ENCODE assay signal across 11 cellular contexts in genomic region chr2:11175293-11175795, GRCh38. TPM values are rescaled to one million over a fixed set of nuclear protein-coding genes. Genes with fewer than 3 reads are reported as not detected.
DNase-seq lines count a peak whose midpoint lies in the region; TF ChIP-seq lines count a peak whose summit lies in the region.
"Had no signal": no experiment of that assay in that cellular context is flagged by ENCODE, and none has a peak within 500 bp of the region (broad histone marks: within the 10 kb centered on the region; RNA-seq: fewer than 3 reads in every experiment).

No MANE protein-coding gene starts in this region.

- H3K36me3 ChIP-seq in SK-N-MC (ENCODE audit: insufficient read depth, low read length), result peaks cover 3% of the 10 kb centered on the region; the same call in 1 of the 2 replicates
- peaks cover 0 to 7% (median 0%) of the 10 kb centered on the region in 4 donors for H3K36me3 ChIP-seq in sigmoid colon
- no peaks in the 10 kb centered on the region for H3K36me3 ChIP-seq in prostate gland

- H3K27ac ChIP-seq in SK-N-MC (peak overlapping the region; percentile 52), sigmoid colon (no peak overlapping the region), prostate gland (no peak overlapping the region)
- H3K27ac ChIP-seq: RWPE1 had no signal

- H3K4me1 ChIP-seq in sigmoid colon (no peaks in the 10 kb centered on the region), prostate gland (replicated peaks) (no peaks in the 10 kb centered on the region)

- no peak overlapping the region for H3K9ac ChIP-seq in SK-N-MC (ENCODE audit: insufficient read length)

- H3K4me3 ChIP-seq in SK-N-MC (no peak overlapping the region), fibroblast of villous mesenchyme (ENCODE audit: low read depth, low read length) (no peak overlapping the region), sigmoid colon (no peak overlapping the region), prostate gland (no peak overlapping the region)

- TF ChIP-seq CTCF in fibroblast of villous mesenchyme (IDR thresholded peaks at IDR 0.05; ENCODE audit: insufficient read depth, low read depth, low read length) (no peak), sigmoid colon (IDR thresholded peaks at IDR 0.05) (no peak), prostate gland (IDR thresholded peaks at IDR 0.05) (no peak)

- no peak for TF ChIP-seq EP300 in sigmoid colon (IDR thresholded peaks at IDR 0.05)

- DNase-seq in SIG-M5 treated with dmso at 0.1 percent for 504 hours (lab: John Stamatoyannopoulos, UW; ENCODE audit: unreplicated experiment) (peak; percentile 66), SIG-M5 (lab: John Stamatoyannopoulos, UW) (no peak), SK-N-MC (ENCODE audit: low read depth, low spot score) (peak; percentile 77), fibroblast of villous mesenchyme (ENCODE audit: low read depth) (peak; percentile 44), sigmoid colon (peak; percentile 27), prostate gland (ENCODE audit: low spot score) (no peak), DMS153 treated with DMSO at 0.1 percent for 48 hours (lab: John Stamatoyannopoulos, UW; ENCODE audit: unreplicated experiment) (no peak)
- no peak for DNase-seq in stimulated activated CD8-positive, alpha-beta memory T cell treated with anti-CD3 and anti-CD28 coated beads, Interleukin-4, amount 100 ng/mL, for 48 hours
- DNase-seq: 8988T, left cardiac atrium had no signal

- WGBS in sigmoid colon, 2 donors, result 65 to 87% methylated on average over 6 of the region's 6 CpGs
- WGBS in prostate gland, result 90% methylated on average over 6 of the region's 6 CpGs

- H3K27me3 ChIP-seq in sigmoid colon, result no peaks in the 10 kb centered on the region
- no peaks in the 10 kb centered on the region for H3K27me3 ChIP-seq in prostate gland (replicated peaks; ENCODE audit: insufficient read depth)

- intact Hi-C loops in sigmoid colon (cut with DNase I) (no loop called here), prostate gland (cut with DNase I) (no loop called here)

- H3K9me3 ChIP-seq in SK-N-MC (ENCODE audit: low read depth, low read length), result no peaks in the 10 kb centered on the region
- H3K9me3 ChIP-seq in sigmoid colon, result no peaks in the 10 kb centered on the region
- no peaks in the 10 kb centered on the region for H3K9me3 ChIP-seq in prostate gland

- TF ChIP-seq POLR2A in sigmoid colon (IDR thresholded peaks at IDR 0.05) (no peak), prostate gland (IDR thresholded peaks at IDR 0.05) (no peak)

RNA-seq across cellular contexts. Expression of gene SLC66A3, which starts 20.1 kb away (rescaled TPM):
- total RNA-seq in fibroblast of villous mesenchyme (29.8 and 50.3 TPM in 2 replicates), sigmoid colon (10 to 100 TPM; 34.3 to 71.7 (median 43.0) TPM), prostate gland (10 to 100 TPM; 50.6 to 77.4 TPM)
- polyA plus RNA-seq in sigmoid colon, result 10 to 100 TPM in 2 of 3 donors, 1 to 10 TPM in 1; 6.9 to 12.5 (median 11.4) TPM

Comparison
In these comparisons a context has a peak if more than half of its experiments do, and no peak if none do; other contexts are left out.
1. DNase-seq: peak in SIG-M5 treated with dmso at 0.1 percent for 504 hours (single experiment), SK-N-MC (single experiment), fibroblast of villous mesenchyme (single experiment) and sigmoid colon (single experiment); none in SIG-M5 (single experiment), stimulated activated CD8-positive, alpha-beta memory T cell treated with anti-CD3 and anti-CD28 coated beads, Interleukin-4, amount 100 ng/mL, for 48 hours (single experiment), prostate gland (single experiment) and DMS153 treated with DMSO at 0.1 percent for 48 hours (single experiment).